ENCODE assay signal across 8 cellular contexts in the genomic region with DNA sequence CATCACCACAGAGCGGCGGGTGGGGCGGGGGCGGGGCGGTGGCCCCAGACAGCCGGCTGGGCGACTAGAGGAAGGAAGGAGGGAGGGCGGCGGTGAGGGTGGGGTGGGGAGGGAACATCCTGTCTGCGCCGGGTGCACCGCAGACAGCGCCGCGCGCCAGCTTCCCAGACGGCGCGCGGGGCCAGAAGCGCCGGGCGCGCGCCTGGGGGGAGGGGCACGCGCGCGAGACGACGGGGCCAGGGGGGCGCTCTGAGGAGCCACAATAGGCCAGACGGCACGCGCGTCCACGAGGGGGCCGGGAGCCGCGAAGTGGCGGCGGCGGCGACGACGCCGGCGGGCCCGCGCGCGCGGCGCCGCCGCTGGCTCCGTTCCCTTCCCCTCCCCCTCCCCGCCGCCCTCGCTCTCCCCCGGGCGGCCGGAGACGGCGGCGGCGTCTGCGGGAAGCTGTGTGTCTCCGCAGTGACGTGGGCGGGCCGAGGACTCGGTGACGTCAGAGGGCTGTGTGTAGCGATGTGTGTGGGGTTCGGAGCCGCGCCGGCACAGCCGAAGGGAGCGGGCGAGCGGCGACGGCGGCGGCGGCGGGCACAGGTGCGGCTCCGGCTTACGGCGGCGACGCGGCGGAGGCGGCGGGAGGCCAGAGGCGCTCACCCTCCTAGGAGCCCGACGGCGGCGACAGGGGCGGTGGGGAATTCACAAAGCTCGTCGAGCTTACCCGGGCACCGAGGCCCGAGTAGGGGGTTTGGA. TPM values are rescaled to one million over a fixed set of nuclear protein-coding genes. Genes with fewer than 3 reads are reported as not detected.
DNase-seq lines count a peak whose midpoint lies in the region; ATAC-seq and FAIRE-seq lines count a peak whose summit lies in the region.

A gene with protein sequence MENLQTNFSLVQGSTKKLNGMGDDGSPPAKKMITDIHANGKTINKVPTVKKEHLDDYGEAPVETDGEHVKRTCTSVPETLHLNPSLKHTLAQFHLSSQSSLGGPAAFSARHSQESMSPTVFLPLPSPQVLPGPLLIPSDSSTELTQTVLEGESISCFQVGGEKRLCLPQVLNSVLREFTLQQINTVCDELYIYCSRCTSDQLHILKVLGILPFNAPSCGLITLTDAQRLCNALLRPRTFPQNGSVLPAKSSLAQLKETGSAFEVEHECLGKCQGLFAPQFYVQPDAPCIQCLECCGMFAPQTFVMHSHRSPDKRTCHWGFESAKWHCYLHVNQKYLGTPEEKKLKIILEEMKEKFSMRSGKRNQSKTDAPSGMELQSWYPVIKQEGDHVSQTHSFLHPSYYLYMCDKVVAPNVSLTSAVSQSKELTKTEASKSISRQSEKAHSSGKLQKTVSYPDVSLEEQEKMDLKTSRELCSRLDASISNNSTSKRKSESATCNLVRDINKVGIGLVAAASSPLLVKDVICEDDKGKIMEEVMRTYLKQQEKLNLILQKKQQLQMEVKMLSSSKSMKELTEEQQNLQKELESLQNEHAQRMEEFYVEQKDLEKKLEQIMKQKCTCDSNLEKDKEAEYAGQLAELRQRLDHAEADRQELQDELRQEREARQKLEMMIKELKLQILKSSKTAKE (plus strand): TSS at position 540 of the 744 bp plus-strand sequence. CDS start 2,617 bp downstream, outside the sequence.

- ATAC-seq in GM18502 (IDR thresholded peaks at IDR 0.05; ENCODE audit: poor library complexity, unreplicated experiment) (peak; percentile 67), HG02943 (IDR thresholded peaks at IDR 0.05; ENCODE audit: low read depth, unreplicated experiment) (peak; percentile 50), left ventricle myocardium superior (peak; percentile 82)

- FAIRE-seq in urothelium cell line (lab: Jason Lieb, UNC) = peak; percentile 61

- intact Hi-C loops in left ventricle myocardium superior (cut with micrococcal nuclease) = no loop called here

- DNase-seq in NCI-H187 (lab: John Stamatoyannopoulos, UW) (peak; percentile 74 to 85), T-helper 2 cell (peak; percentile 91 to 97 (median 97)), left ventricle myocardium superior (peak; percentile 99), pulmonary artery endothelial cell (ENCODE audit: low read depth, low spot score) (peak; percentile 84), urothelium cell line (ENCODE audit: low spot score) (peak; percentile 86)

- peak within 1 kb of the TSS; percentile 97 for H3K27ac ChIP-seq in angular gyrus (ENCODE audit: low read depth, low read length)

RNA-seq across cellular contexts. Expression of the gene that starts here (rescaled TPM):
- 17.2 TPM for total RNA-seq in left ventricle myocardium superior
- 103 and 135 TPM in 2 replicates for total RNA-seq in pulmonary artery endothelial cell

Comparison
In these comparisons a context has a peak if more than half of its experiments do, and no peak if none do; other contexts are left out.
1. Peak in every context shown above with its lines: DNase-seq, ATAC-seq and H3K27ac ChIP-seq.